Comparison of ENCODE assay signal across 15 cellular contexts in the genomic region with DNA sequence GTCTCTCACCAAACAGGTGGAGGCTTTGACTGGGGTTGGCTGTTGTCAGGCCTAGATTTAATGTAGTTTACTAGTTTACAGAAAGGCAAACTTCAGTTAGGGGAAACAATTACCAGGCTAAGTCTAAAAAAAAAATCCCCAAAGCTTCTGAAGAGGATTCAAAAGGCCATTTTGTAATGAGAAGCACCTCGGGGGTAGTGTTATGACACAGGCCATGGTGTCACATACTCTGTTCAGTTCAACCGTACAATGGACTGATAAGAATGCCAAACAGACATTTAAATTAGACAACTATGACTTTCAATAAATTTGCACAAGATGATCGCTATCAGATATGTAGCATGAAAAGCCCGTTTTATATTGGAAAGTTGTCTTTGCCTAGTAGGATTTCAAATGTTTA.
A peak's percentile ranks its signal among the peaks of the same experiment; 100 is the strongest.
DNase-seq lines count a peak whose midpoint lies in the region; ATAC-seq and TF ChIP-seq lines count a peak whose summit lies in the region.
"Had no signal": no experiment of that assay in that cellular context is flagged by ENCODE, and none has a peak within 500 bp of the region (broad histone marks: within the 10 kb centered on the region; RNA-seq: fewer than 3 reads in every experiment).

No MANE protein-coding gene starts in this region.

- H3F3A ChIP-seq in GM23338 (replicated peaks; ENCODE audit: low read depth) = no peaks in the 10 kb centered on the region

- peaks cover 8% of the 10 kb centered on the region; the same call in 1 of the 2 replicates for H3K9me2 ChIP-seq in GM23338 (ENCODE audit: insufficient read depth)

- no peaks in the 10 kb centered on the region for H4K20me1 ChIP-seq in GM23338 (replicated peaks; ENCODE audit: insufficient read depth)

- H3K27me3 ChIP-seq in GM23338 (ENCODE audit: insufficient read depth) = no peaks in the 10 kb centered on the region
- H3K27me3 ChIP-seq in mucosa of rectum (ENCODE audit: control insufficient read depth in 2 of 2, insufficient read depth in 2 of 2, low read length in 2 of 2) = no peaks in the 10 kb centered on the region
- H3K27me3 ChIP-seq in gastroesophageal sphincter = no peaks in the 10 kb centered on the region

- H3K36me3 Mint-ChIP-seq in GM23338 (ENCODE audit: low read depth) = no peaks in the 10 kb centered on the region
- H3K36me3 Mint-ChIP-seq in progenitor cell of endocrine pancreas (ENCODE audit: insufficient read depth) = no peaks in the 10 kb centered on the region
- H3K36me3 Mint-ChIP-seq in MCF 10A (ENCODE audit: insufficient read depth, unreplicated experiment) = no peaks in the 10 kb centered on the region

- H2AFZ ChIP-seq in GM23338 = no peak overlapping the region

- H3K27me3 Mint-ChIP-seq in GM23338 (ENCODE audit: insufficient read depth, low read depth, poor library complexity) (peaks cover 3% of the 10 kb centered on the region), progenitor cell of endocrine pancreas (no peaks in the 10 kb centered on the region), MCF 10A (ENCODE audit: insufficient read depth, unreplicated experiment) (no peaks in the 10 kb centered on the region)

- H3K9me3 Mint-ChIP-seq in GM23338 (no peaks in the 10 kb centered on the region), progenitor cell of endocrine pancreas (ENCODE audit: low read depth) (no peaks in the 10 kb centered on the region), MCF 10A (ENCODE audit: unreplicated experiment) (no peaks in the 10 kb centered on the region)

- ATAC-seq in GM18868 (IDR thresholded peaks at IDR 0.05; ENCODE audit: unreplicated experiment) (peak; percentile 41), GM23338 (no peak), HG03342 (IDR thresholded peaks at IDR 0.05; ENCODE audit: unreplicated experiment) (peak; percentile 27), gastroesophageal sphincter (no peak)
- ATAC-seq: stimulated activated naive CD8-positive, alpha-beta T cell treated with anti-CD3 and anti-CD28 coated beads, Interleukin-15, Interleukin-2, amounts not matched to agents 100 U/mL and 50 U/mL, for 24 hours had no signal

- CTCF ChIA-PET in MCF 10A (lab: Yijun Ruan, JAX) = no interaction called here

- TF ChIP-seq EP300 in gastroesophageal sphincter (IDR thresholded peaks at IDR 0.05) = no peak

- no TSS peak for BruUV-seq in MCF 10A (replicated peaks; lab: Mats Ljungman, UMichigan)

- H3K36me3 ChIP-seq in GM23338 (ENCODE audit: insufficient read depth) (no peaks in the 10 kb centered on the region), mucosa of rectum (ENCODE audit: control insufficient read depth in 2 of 2, insufficient read depth in 2 of 2, low read length in 2 of 2) (no peaks in the 10 kb centered on the region), gastroesophageal sphincter (peaks cover 6 to 85% of the 10 kb centered on the region in 2 donors)

- H3K4me3 ChIP-seq in GM23338 = no peak overlapping the region
- H3K4me3 ChIP-seq in mucosa of rectum (ENCODE audit: low read length in 2 of 2) = no peak overlapping the region
- H3K4me3 ChIP-seq in gastroesophageal sphincter = no peak overlapping the region
- H3K4me3 ChIP-seq: SK-N-MC had no signal

- no peak overlapping the region for H3K4me2 ChIP-seq in GM23338

- no peak overlapping the region for H3K27ac ChIP-seq in GM23338 (ENCODE audit: low read depth)
- peak overlapping the region; percentile 7 to 10 for H3K27ac ChIP-seq in mucosa of rectum (ENCODE audit: low read depth in 2 of 2, low read length in 2 of 2)
- peak overlapping the region in 2 of 4 donors; percentile 22 to 42 for H3K27ac ChIP-seq in gastroesophageal sphincter
- H3K27ac ChIP-seq: SK-N-MC had no signal

- TF ChIP-seq POLR2A in gastroesophageal sphincter (IDR thresholded peaks at IDR 0.05) = no peak

- POLR2A ChIA-PET in MCF 10A (lab: Yijun Ruan, JAX) = interaction anchor here (0.7 kb wide), 1 partner anchor 856 kb away, joined by 3 read pairs; no protein-coding TSS in a partner anchor

- 0 out of 2 replicates have a peak overlapping the region, but pooled peaks have one; percentile 40 for H3K27ac Mint-ChIP-seq in GM23338
- H3K27ac Mint-ChIP-seq in progenitor cell of endocrine pancreas = no peak overlapping the region
- H3K27ac Mint-ChIP-seq in MCF 10A (ENCODE audit: low read depth, unreplicated experiment) = no peak overlapping the region

- intact Hi-C loops in MCF 10A (cut with micrococcal nuclease) = no loop called here

- no peaks in the 10 kb centered on the region for H3K9me3 ChIP-seq in mucosa of rectum (ENCODE audit: control insufficient read depth in 2 of 2, low read length in 2 of 2)
- H3K9me3 ChIP-seq in gastroesophageal sphincter = no peaks in the 10 kb centered on the region

- TF ChIP-seq CTCF in GM23338 (conservative IDR thresholded peaks at IDR 0.05; ENCODE audit: low read depth in 2 of 2) (no peak), gastroesophageal sphincter (IDR thresholded peaks at IDR 0.05) (no peak), progenitor cell of endocrine pancreas (IDR thresholded peaks at IDR 0.05; ENCODE audit: unreplicated experiment) (no peak), MCF 10A (IDR thresholded peaks at IDR 0.05; ENCODE audit: unreplicated experiment) (no peak)

- no peaks in the 10 kb centered on the region for H3K79me2 ChIP-seq in GM23338 (replicated peaks; ENCODE audit: insufficient read depth)

- WGBS in gastroesophageal sphincter (ENCODE audit: low coverage in 1 of 2), 2 donors = 81 to 95% methylated on average over 2 to 4 of the region's 4 CpGs

- H3K4me1 ChIP-seq in GM23338 (ENCODE audit: insufficient read depth) (peaks cover 13% of the 10 kb centered on the region), mucosa of rectum (ENCODE audit: control insufficient read depth in 2 of 2, insufficient read depth in 2 of 2, low read length in 2 of 2) (peaks cover 0 to 8% of the 10 kb centered on the region in 2 donors), gastroesophageal sphincter (peaks cover 0 to 20% (median 0%) of the 10 kb centered on the region in 3 donors)

- H3K4me1 Mint-ChIP-seq in GM23338 (peaks cover 35% of the 10 kb centered on the region), progenitor cell of endocrine pancreas (ENCODE audit: low read depth) (peaks cover 13% of the 10 kb centered on the region), MCF 10A (ENCODE audit: insufficient read depth, unreplicated experiment) (peaks cover 8% of the 10 kb centered on the region)

- DNase-seq in GM23338 (ENCODE audit: low spot score) = no peak
- no peak for DNase-seq in progenitor cell of endocrine pancreas (ENCODE audit: low spot score, unreplicated experiment)
- no peak for DNase-seq in MCF 10A (ENCODE audit: unreplicated experiment)
- DNase-seq in RPMI8226 = no peak
- DNase-seq: activated naive CD4-positive, alpha-beta T cell treated with anti-CD3 and anti-CD28 coated beads, Interleukin-2, amount 50 U/mL, for 16 hours; AML-193; NCI-H2081 treated with DMSO at 0.1 percent for 48 hours; retina; stimulated activated CD4-positive, alpha-beta T cell treated with anti-CD3 and anti-CD28 coated beads, Interleukin-4, amount 100 ng/mL, for 4 hours; stimulated activated naive CD8-positive, alpha-beta T cell treated with anti-CD3 and anti-CD28 coated beads, Interleukin-15, Interleukin-2, amounts not matched to agents 100 U/mL and 50 U/mL, for 24 hours had no signal

- H3K9ac ChIP-seq in mucosa of rectum (ENCODE audit: low read depth in 1 of 2, low read length in 2 of 2) = no peak overlapping the region

- H3K4me3 Mint-ChIP-seq in GM23338 = no peak overlapping the region
- H3K4me3 Mint-ChIP-seq in progenitor cell of endocrine pancreas (ENCODE audit: low read depth) = no peak overlapping the region
- no peak overlapping the region for H3K4me3 Mint-ChIP-seq in MCF 10A (ENCODE audit: unreplicated experiment)

TF ChIP-seq in GM23338, 12 proteins besides CTCF, POLR2A, EP300 and RAD21 (continues in another document):
- no peak for TF ChIP-seq JUNB (IDR thresholded peaks at IDR 0.05; ENCODE audit: unreplicated experiment)
- TF ChIP-seq STAT1 (IDR thresholded peaks at IDR 0.05; ENCODE audit: unreplicated experiment) = no peak
- TF ChIP-seq NANOG (IDR thresholded peaks at IDR 0.05; ENCODE audit: borderline replicate concordance) = no peak

Comparison
In these comparisons a context has a peak if more than half of its experiments do, and no peak if none do; other contexts are left out.
1. ATAC-seq: peak in GM18868 (single experiment) and HG03342 (single experiment); none in GM23338 (single experiment) and gastroesophageal sphincter (single experiment).